Comparison of ENCODE assay signal across 7 cellular contexts in the genomic region with DNA sequence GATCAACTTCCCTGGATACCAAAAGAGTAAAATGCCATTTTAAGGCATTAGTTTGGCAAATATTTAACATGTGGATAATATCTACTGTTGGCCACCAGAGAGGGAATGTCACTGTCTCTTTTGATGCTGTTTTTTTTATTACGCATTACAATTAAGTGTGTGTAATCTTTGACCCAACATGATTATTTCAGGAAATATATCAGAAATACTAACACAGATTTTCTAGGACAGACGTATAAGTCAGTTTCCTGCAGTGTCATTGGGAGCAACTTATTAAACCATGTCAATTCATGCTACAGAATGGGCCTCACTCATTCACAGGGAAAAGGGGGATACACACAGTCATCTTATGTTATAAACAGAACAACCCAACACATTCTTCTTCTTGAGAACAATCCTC.
"Had no signal": no experiment of that assay in that cellular context is flagged by ENCODE, and none has a peak within 500 bp of the region (broad histone marks: within the 10 kb centered on the region; RNA-seq: fewer than 3 reads in every experiment).

No MANE protein-coding gene starts in this region.

- H2AFZ ChIP-seq: GM23338 had no signal

- DNase-seq: H9, HCEC 1CT, KBM-7 had no signal

- H3K4me3 ChIP-seq: GM23338 had no signal

- FAIRE-seq: H1, H54, HepG2 had no signal

- H3K4me2 ChIP-seq: GM23338 had no signal
